21 cellular contexts compared by ENCODE assay signal in the genomic region with DNA sequence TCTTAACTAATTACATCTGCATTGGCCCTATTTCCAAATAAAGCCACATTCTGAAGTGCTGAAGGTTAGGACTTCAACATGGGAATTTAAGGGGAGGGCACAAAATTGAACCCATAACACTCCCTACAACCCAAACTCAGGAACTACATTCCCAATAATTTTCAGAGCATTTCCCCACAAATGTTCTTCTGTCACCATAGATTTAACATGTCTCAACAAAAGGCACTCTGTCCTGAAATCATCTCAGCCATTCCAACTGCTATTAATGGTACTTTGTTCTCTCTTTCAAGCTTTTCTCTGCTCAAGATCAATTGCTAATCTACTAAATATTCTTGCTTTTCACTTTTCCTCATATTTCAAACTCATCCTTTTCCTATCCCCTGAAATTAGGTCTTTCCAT.
"Had no signal": no experiment of that assay in that cellular context is flagged by ENCODE, and none has a peak within 500 bp of the region (broad histone marks: within the 10 kb centered on the region; RNA-seq: fewer than 3 reads in every experiment).

No MANE protein-coding gene starts in this region.

- H3K27me3 ChIP-seq: MG63 had no signal

- H3K4me3 ChIP-seq: K562, MG63, SJSA1, SK-N-MC had no signal

- H3K4me2 ChIP-seq: KMS-11 had no signal

- H3K27ac ChIP-seq: HL-60, KMS-11, SJSA1, SK-N-MC had no signal

- H3K36me3 ChIP-seq: MG63, SJSA1 had no signal

- H3K9ac ChIP-seq: KMS-11 had no signal

- ATAC-seq: K562 had no signal

- DNase-seq: MG63, NCI-H1092, NCI-H1417 treated with DMSO at 0.1 percent for 48 hours, NCI-H146, NCI-H1694 treated with DMSO at 0.1 percent for 48 hours, NCI-H1930, NCI-H2081 treated with DMSO at 0.1 percent for 48 hours, NCI-H2171, NCI-H226, NCI-H446, NCI-H510A, NCI-H524 treated with DMSO at 0.1 percent for 48 hours, NCI-H774, Right ventricle myocardium superior, RPMI8226, SIG-M5 had no signal

- H3K9me3 ChIP-seq: MG63 had no signal

- H3K4me1 ChIP-seq: SJSA1 had no signal
